1 cellular context compared by ENCODE assay signal in the genomic region with DNA sequence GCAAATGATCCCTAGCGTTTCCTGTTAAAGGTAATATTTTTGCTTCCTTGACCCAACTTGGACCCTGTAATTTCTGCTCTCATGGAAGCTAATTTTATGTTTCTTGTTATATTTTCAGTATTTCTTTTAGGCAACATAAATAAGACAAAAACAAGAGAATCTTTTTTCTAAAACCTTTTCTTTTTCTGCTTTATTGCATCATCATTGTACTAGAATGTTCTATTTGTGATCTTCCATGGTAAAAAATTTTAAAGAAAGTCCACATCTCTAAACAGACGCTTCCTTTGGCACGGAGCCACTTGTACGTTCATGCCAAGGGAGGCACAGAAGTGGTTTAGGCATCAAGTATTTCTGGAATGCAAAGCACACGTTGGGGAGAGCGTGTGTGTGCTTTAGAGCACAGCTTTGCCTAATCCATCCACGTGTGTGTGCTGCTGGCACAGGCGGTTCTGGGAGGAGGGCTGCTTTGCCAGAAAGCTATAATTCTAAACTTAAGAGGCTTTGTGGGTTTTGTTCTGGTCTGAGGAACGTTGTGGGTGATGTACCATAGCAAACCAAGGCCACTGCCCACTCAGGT.
TF ChIP-seq lines count a peak whose summit lies in the region.

No MANE protein-coding gene starts in this region.

TF ChIP-seq in GM23338, 12 proteins besides CTCF, POLR2A, EP300 and RAD21 (continued from another document):
- TF ChIP-seq, protein P1, sequence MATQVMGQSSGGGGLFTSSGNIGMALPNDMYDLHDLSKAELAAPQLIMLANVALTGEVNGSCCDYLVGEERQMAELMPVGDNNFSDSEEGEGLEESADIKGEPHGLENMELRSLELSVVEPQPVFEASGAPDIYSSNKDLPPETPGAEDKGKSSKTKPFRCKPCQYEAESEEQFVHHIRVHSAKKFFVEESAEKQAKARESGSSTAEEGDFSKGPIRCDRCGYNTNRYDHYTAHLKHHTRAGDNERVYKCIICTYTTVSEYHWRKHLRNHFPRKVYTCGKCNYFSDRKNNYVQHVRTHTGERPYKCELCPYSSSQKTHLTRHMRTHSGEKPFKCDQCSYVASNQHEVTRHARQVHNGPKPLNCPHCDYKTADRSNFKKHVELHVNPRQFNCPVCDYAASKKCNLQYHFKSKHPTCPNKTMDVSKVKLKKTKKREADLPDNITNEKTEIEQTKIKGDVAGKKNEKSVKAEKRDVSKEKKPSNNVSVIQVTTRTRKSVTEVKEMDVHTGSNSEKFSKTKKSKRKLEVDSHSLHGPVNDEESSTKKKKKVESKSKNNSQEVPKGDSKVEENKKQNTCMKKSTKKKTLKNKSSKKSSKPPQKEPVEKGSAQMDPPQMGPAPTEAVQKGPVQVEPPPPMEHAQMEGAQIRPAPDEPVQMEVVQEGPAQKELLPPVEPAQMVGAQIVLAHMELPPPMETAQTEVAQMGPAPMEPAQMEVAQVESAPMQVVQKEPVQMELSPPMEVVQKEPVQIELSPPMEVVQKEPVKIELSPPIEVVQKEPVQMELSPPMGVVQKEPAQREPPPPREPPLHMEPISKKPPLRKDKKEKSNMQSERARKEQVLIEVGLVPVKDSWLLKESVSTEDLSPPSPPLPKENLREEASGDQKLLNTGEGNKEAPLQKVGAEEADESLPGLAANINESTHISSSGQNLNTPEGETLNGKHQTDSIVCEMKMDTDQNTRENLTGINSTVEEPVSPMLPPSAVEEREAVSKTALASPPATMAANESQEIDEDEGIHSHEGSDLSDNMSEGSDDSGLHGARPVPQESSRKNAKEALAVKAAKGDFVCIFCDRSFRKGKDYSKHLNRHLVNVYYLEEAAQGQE (IDR thresholded peaks at IDR 0.05; ENCODE audit: unreplicated experiment) = no peak
- TF ChIP-seq ETS1 (IDR thresholded peaks at IDR 0.05) (no peak), CREB1 (CRISPR knock-in tag; IDR thresholded peaks at IDR 0.05; ENCODE audit: low read depth) (no peak)
TF ChIP-seq in GM23338: peak in this region for 0.
